Comparison of ENCODE assay signal across 18 cellular contexts in genomic region chr5:147708708-147709107, GRCh38.
"Had no signal": no experiment of that assay in that cellular context is flagged by ENCODE, and none has a peak within 500 bp of the region (broad histone marks: within the 10 kb centered on the region; RNA-seq: fewer than 3 reads in every experiment).

No MANE protein-coding gene starts in this region.

- H3K9me3 ChIP-seq: heart left ventricle, pancreas, stomach, thoracic aorta, transverse colon had no signal

- H3K27me3 ChIP-seq: heart left ventricle, pancreas, stomach, transverse colon had no signal

- H3K4me1 ChIP-seq: heart left ventricle had no signal

- H3K36me3 ChIP-seq: heart left ventricle, pancreas, stomach, thoracic aorta, transverse colon had no signal

- H3K27ac ChIP-seq: heart left ventricle, pancreas, stomach, thoracic aorta, transverse colon had no signal

- H3K4me3 ChIP-seq: heart left ventricle, lung, pancreas, stomach, thoracic aorta, transverse colon had no signal

- DNase-seq: effector memory CD4-positive, alpha-beta T cell; heart left ventricle; hippocampal formation; left cardiac atrium; left ventricle myocardium superior; mesenchymal stem cell; naive B cell; occipital lobe; pancreas; right cardiac atrium; small intestine; stimulated activated CD4-positive, alpha-beta T cell treated with anti-CD3 and anti-CD28 coated beads, Interleukin-12 subunit alpha, Interleukin-12 subunit beta, amount 100 ng/mL, for 4 hours; stimulated activated naive CD4-positive, alpha-beta T cell; stomach; substantia nigra; transverse colon had no signal
